ENCODE assay signal across 1 cellular context in genomic region chr11:74162688-74163467, GRCh38.
TF ChIP-seq lines count a peak whose summit lies in the region.

No MANE protein-coding gene starts in this region.

TF ChIP-seq in GM12878, 131 proteins besides CTCF, POLR2A, EP300 and RAD21 (continued from another document):
- TF ChIP-seq, protein P1, sequence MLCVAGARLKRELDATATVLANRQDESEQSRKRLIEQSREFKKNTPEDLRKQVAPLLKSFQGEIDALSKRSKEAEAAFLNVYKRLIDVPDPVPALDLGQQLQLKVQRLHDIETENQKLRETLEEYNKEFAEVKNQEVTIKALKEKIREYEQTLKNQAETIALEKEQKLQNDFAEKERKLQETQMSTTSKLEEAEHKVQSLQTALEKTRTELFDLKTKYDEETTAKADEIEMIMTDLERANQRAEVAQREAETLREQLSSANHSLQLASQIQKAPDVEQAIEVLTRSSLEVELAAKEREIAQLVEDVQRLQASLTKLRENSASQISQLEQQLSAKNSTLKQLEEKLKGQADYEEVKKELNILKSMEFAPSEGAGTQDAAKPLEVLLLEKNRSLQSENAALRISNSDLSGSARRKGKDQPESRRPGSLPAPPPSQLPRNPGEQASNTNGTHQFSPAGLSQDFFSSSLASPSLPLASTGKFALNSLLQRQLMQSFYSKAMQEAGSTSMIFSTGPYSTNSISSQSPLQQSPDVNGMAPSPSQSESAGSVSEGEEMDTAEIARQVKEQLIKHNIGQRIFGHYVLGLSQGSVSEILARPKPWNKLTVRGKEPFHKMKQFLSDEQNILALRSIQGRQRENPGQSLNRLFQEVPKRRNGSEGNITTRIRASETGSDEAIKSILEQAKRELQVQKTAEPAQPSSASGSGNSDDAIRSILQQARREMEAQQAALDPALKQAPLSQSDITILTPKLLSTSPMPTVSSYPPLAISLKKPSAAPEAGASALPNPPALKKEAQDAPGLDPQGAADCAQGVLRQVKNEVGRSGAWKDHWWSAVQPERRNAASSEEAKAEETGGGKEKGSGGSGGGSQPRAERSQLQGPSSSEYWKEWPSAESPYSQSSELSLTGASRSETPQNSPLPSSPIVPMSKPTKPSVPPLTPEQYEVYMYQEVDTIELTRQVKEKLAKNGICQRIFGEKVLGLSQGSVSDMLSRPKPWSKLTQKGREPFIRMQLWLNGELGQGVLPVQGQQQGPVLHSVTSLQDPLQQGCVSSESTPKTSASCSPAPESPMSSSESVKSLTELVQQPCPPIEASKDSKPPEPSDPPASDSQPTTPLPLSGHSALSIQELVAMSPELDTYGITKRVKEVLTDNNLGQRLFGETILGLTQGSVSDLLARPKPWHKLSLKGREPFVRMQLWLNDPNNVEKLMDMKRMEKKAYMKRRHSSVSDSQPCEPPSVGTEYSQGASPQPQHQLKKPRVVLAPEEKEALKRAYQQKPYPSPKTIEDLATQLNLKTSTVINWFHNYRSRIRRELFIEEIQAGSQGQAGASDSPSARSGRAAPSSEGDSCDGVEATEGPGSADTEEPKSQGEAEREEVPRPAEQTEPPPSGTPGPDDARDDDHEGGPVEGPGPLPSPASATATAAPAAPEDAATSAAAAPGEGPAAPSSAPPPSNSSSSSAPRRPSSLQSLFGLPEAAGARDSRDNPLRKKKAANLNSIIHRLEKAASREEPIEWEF (IDR thresholded peaks at IDR 0.05; ENCODE audit: insufficient replicate concordance, low read depth, low read length): no peak
- no peak for TF ChIP-seq ZNF274 (IDR thresholded peaks at IDR 0.05; ENCODE audit: insufficient read depth, insufficient read length)
- 0 out of 2 replicates have a peak, but pooled peaks have one; percentile 18 for TF ChIP-seq MEF2A (IDR thresholded peaks at IDR 0.05; ENCODE audit: insufficient read depth, low read depth, low read length)
- no peak for TF ChIP-seq ZNF207 (IDR thresholded peaks at IDR 0.05; ENCODE audit: borderline replicate concordance)
- no peak for TF ChIP-seq PKNOX1 (IDR thresholded peaks at IDR 0.05)
- TF ChIP-seq RELA (IDR thresholded peaks at IDR 0.05; ENCODE audit: borderline replicate concordance, partially characterized antibody): no peak
- no peak for TF ChIP-seq DPF2 (IDR thresholded peaks at IDR 0.05)
- no peak for TF ChIP-seq SP1 (IDR thresholded peaks at IDR 0.05; ENCODE audit: low read depth, low read length)
- TF ChIP-seq JUNB (IDR thresholded peaks at IDR 0.05): peak; percentile 61
- no peak for TF ChIP-seq CBX3 (IDR thresholded peaks at IDR 0.05; ENCODE audit: borderline replicate concordance, low read depth)
- no peak for TF ChIP-seq TARDBP (IDR thresholded peaks at IDR 0.05; ENCODE audit: borderline replicate concordance)
- 0 out of 2 replicates have a peak, but pooled peaks have one; percentile 45 for TF ChIP-seq TCF12 (IDR thresholded peaks at IDR 0.05; ENCODE audit: low read depth, low read length)
- 0 out of 2 replicates have a peak, but pooled peaks have one; percentile 17 for TF ChIP-seq TCF3 (IDR thresholded peaks at IDR 0.05; ENCODE audit: borderline replicate concordance, insufficient read depth, low read depth, low read length)
- peak; percentile 53; the same call in 1 of the 2 replicates for TF ChIP-seq IRF4 (IDR thresholded peaks at IDR 0.05; ENCODE audit: low read depth, low read length)
- no peak for TF ChIP-seq IKZF2 (IDR thresholded peaks at IDR 0.05)
- TF ChIP-seq SRF (IDR thresholded peaks at IDR 0.05; ENCODE audit: low read depth in 2 of 2, low read length in 2 of 2): no peak
- TF ChIP-seq E2F4 (IDR thresholded peaks at IDR 0.05; ENCODE audit: low read depth, low read length): no peak
- TF ChIP-seq ZBED1 (IDR thresholded peaks at IDR 0.05; ENCODE audit: borderline replicate concordance): no peak
- TF ChIP-seq, protein P2, sequence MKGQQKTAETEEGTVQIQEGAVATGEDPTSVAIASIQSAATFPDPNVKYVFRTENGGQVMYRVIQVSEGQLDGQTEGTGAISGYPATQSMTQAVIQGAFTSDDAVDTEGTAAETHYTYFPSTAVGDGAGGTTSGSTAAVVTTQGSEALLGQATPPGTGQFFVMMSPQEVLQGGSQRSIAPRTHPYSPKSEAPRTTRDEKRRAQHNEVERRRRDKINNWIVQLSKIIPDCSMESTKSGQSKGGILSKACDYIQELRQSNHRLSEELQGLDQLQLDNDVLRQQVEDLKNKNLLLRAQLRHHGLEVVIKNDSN (IDR thresholded peaks at IDR 0.05; ENCODE audit: borderline replicate concordance, extremely low read length, insufficient read depth, low read depth, low read length): no peak
- TF ChIP-seq MYB (IDR thresholded peaks at IDR 0.05; ENCODE audit: borderline replicate concordance, low read depth, low read length): no peak
- no peak for TF ChIP-seq STAT3 (IDR thresholded peaks at IDR 0.05; ENCODE audit: low read depth, low read length)
- no peak for TF ChIP-seq SIX5 (IDR thresholded peaks at IDR 0.05; ENCODE audit: low read depth, low read length, severe bottlenecking)
- no peak for TF ChIP-seq RBBP5 (conservative IDR thresholded peaks at IDR 0.05)
- TF ChIP-seq, protein P3, sequence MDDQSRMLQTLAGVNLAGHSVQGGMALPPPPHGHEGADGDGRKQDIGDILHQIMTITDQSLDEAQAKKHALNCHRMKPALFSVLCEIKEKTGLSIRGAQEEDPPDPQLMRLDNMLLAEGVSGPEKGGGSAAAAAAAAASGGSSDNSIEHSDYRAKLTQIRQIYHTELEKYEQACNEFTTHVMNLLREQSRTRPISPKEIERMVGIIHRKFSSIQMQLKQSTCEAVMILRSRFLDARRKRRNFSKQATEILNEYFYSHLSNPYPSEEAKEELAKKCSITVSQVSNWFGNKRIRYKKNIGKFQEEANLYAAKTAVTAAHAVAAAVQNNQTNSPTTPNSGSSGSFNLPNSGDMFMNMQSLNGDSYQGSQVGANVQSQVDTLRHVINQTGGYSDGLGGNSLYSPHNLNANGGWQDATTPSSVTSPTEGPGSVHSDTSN (IDR thresholded peaks at IDR 0.05; ENCODE audit: insufficient replicate concordance, low read depth, low read length): no peak
- peak; percentile 38 for TF ChIP-seq MEF2B (IDR thresholded peaks at IDR 0.05; ENCODE audit: partially characterized antibody, poor library complexity, severe bottlenecking)
- TF ChIP-seq, protein P4, sequence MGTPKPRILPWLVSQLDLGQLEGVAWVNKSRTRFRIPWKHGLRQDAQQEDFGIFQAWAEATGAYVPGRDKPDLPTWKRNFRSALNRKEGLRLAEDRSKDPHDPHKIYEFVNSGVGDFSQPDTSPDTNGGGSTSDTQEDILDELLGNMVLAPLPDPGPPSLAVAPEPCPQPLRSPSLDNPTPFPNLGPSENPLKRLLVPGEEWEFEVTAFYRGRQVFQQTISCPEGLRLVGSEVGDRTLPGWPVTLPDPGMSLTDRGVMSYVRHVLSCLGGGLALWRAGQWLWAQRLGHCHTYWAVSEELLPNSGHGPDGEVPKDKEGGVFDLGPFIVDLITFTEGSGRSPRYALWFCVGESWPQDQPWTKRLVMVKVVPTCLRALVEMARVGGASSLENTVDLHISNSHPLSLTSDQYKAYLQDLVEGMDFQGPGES (IDR thresholded peaks at IDR 0.05): no peak
- no peak for TF ChIP-seq SREBF2 (IDR thresholded peaks at IDR 0.05; ENCODE audit: low read length)
- no peak for TF ChIP-seq SMC3 (IDR thresholded peaks at IDR 0.05; ENCODE audit: borderline replicate concordance, low read length)
- TF ChIP-seq, protein P5, sequence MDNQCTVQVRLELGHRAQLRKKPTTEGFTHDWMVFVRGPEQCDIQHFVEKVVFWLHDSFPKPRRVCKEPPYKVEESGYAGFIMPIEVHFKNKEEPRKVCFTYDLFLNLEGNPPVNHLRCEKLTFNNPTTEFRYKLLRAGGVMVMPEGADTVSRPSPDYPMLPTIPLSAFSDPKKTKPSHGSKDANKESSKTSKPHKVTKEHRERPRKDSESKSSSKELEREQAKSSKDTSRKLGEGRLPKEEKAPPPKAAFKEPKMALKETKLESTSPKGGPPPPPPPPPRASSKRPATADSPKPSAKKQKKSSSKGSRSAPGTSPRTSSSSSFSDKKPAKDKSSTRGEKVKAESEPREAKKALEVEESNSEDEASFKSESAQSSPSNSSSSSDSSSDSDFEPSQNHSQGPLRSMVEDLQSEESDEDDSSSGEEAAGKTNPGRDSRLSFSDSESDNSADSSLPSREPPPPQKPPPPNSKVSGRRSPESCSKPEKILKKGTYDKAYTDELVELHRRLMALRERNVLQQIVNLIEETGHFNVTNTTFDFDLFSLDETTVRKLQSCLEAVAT (IDR thresholded peaks at IDR 0.05): no peak
- TF ChIP-seq NR2F1 (conservative IDR thresholded peaks at IDR 0.05): no peak
- TF ChIP-seq NR2C1 (IDR thresholded peaks at IDR 0.05): no peak
- TF ChIP-seq, protein P6, sequence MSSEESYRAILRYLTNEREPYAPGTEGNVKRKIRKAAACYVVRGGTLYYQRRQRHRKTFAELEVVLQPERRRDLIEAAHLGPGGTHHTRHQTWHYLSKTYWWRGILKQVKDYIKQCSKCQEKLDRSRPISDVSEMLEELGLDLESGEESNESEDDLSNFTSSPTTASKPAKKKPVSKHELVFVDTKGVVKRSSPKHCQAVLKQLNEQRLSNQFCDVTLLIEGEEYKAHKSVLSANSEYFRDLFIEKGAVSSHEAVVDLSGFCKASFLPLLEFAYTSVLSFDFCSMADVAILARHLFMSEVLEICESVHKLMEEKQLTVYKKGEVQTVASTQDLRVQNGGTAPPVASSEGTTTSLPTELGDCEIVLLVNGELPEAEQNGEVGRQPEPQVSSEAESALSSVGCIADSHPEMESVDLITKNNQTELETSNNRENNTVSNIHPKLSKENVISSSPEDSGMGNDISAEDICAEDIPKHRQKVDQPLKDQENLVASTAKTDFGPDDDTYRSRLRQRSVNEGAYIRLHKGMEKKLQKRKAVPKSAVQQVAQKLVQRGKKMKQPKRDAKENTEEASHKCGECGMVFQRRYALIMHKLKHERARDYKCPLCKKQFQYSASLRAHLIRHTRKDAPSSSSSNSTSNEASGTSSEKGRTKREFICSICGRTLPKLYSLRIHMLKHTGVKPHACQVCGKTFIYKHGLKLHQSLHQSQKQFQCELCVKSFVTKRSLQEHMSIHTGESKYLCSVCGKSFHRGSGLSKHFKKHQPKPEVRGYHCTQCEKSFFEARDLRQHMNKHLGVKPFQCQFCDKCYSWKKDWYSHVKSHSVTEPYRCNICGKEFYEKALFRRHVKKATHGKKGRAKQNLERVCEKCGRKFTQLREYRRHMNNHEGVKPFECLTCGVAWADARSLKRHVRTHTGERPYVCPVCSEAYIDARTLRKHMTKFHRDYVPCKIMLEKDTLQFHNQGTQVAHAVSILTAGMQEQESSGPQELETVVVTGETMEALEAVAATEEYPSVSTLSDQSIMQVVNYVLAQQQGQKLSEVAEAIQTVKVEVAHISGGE (CRISPR knock-in tag; IDR thresholded peaks at IDR 0.05): no peak
